30 cellular contexts compared by ENCODE assay signal in genomic region chr6:137214931-137215330, GRCh38. TPM values are rescaled to one million over a fixed set of nuclear protein-coding genes. Genes with fewer than 3 reads are reported as not detected.
DNase-seq lines count a peak whose midpoint lies in the region; ATAC-seq, FAIRE-seq and TF ChIP-seq lines count a peak whose summit lies in the region.
"Had no signal": no experiment of that assay in that cellular context is flagged by ENCODE, and none has a peak within 500 bp of the region (broad histone marks: within the 10 kb centered on the region; RNA-seq: fewer than 3 reads in every experiment).

No MANE protein-coding gene starts in this region.

- no peaks in the 10 kb centered on the region for H3K9me3 Mint-ChIP-seq in MCF 10A (ENCODE audit: unreplicated experiment)
- H3K9me3 Mint-ChIP-seq: activated naive CD4-positive, alpha-beta T cell treated with anti-CD3 and anti-CD28 coated beads, Interleukin-2, amount 50 U/mL, for 72 hours had no signal

- dilution Hi-C loops in keratinocyte (cut with MboI; ENCODE audit: extremely low pct_ligation_motif_present, low sequenced_read_pairs), result no loop called here

- in situ Hi-C loops in brain microvascular endothelial cell (cut with HindIII; ENCODE audit: low pct_ligation_motif_present, low sequenced_read_pairs), result no loop called here

- peaks cover 49% of the 10 kb centered on the region for H3K4me1 Mint-ChIP-seq in MCF 10A (ENCODE audit: insufficient read depth, unreplicated experiment)

- H3K4me3 ChIP-seq in heart right ventricle, result peak overlapping the region in 6 of 10 donors; percentile 16 to 85 (median 25)
- no peak overlapping the region for H3K4me3 ChIP-seq in keratinocyte (ENCODE audit: control insufficient read depth in 2 of 3, extremely low read depth in 1 of 3, insufficient read depth in 2 of 3, low read depth in 1 of 3, low read length in 3 of 3)
- H3K4me3 ChIP-seq in suprapubic skin, result peak overlapping the region; percentile 84
- no peak overlapping the region for H3K4me3 ChIP-seq in brain microvascular endothelial cell (ENCODE audit: low read depth, low read length)

- H3K9me1 ChIP-seq in keratinocyte (ENCODE audit: control insufficient read depth, extremely low read depth, insufficient read depth, low read length), result no peaks in the 10 kb centered on the region

- H3K27ac ChIP-seq in heart right ventricle, result peak overlapping the region in 7 of 10 donors; percentile 47 to 99 (median 98)
- H3K27ac ChIP-seq in keratinocyte (ENCODE audit: control insufficient read depth, insufficient read depth, low read length), result peak overlapping the region; percentile 92
- H3K27ac ChIP-seq in suprapubic skin, result peak overlapping the region; percentile 99
- H3K27ac ChIP-seq in brain microvascular endothelial cell, result no peak overlapping the region

- H3K27ac Mint-ChIP-seq in MCF 10A (ENCODE audit: low read depth, unreplicated experiment), result peak overlapping the region; percentile 83
- H3K27ac Mint-ChIP-seq: activated CD8-positive, alpha-beta memory T cell treated with anti-CD3 and anti-CD28 coated beads, Interleukin-2, amount 10 ng/mL, durations not matched to agents 7 days and 5 days; activated naive CD4-positive, alpha-beta T cell treated with anti-CD3 and anti-CD28 coated beads, Interleukin-2, amount 50 U/mL, for 72 hours; activated T-helper 1 cell treated with anti-CD3 and anti-CD28 coated beads, Interleukin-12 subunit alpha, Interleukin-12 subunit beta, Interleukin-2, Interleukin-4 antibody, amounts not matched to agents 30 ng/mL and 10 ng/mL and 1 ng/mL, durations not matched to agents 14 hours and 24 hours and 36 hours; mesothelial cell of epicardium; nephron progenitor cell had no signal

- peaks cover 61% of the 10 kb centered on the region for H3K36me3 Mint-ChIP-seq in MCF 10A (ENCODE audit: insufficient read depth, unreplicated experiment)

- intact Hi-C loops in heart right ventricle (cut with DNase I) (loop anchor here in 4 of 10 donors (5.0 to 10.0 kb wide), 5 partner anchors 47 to 487 kb away; no protein-coding TSS in a partner anchor), Right ventricle myocardium inferior (cut with DNase I) (loop anchor here (5.0 kb wide), 2 partner anchors 47 to 97 kb away; no protein-coding TSS in a partner anchor), MCF 10A (cut with micrococcal nuclease) (loop anchor here (5.0 kb wide), 3 partner anchors 47 to 97 kb away; no protein-coding TSS in a partner anchor)

- CTCF ChIA-PET in MCF 10A (lab: Yijun Ruan, JAX), result no interaction called here

- peaks cover 85% of the 10 kb centered on the region for H3K79me2 ChIP-seq in keratinocyte (ENCODE audit: control insufficient read depth, insufficient read depth, low read length)

- ATAC-seq in heart right ventricle (no peak), Right ventricle myocardium inferior (no peak), HG02970 (IDR thresholded peaks at IDR 0.05; ENCODE audit: low FRiP score, unreplicated experiment) (no peak)
- ATAC-seq: activated CD8-positive, alpha-beta memory T cell treated with anti-CD3 and anti-CD28 coated beads, Interleukin-2, amount 10 ng/mL, durations not matched to agents 7 days and 5 days; activated naive CD4-positive, alpha-beta T cell treated with anti-CD3 and anti-CD28 coated beads, Interleukin-2, amount 50 U/mL, for 72 hours; PC-3 had no signal

- no TSS peak for BruUV-seq in MCF 10A (replicated peaks; lab: Mats Ljungman, UMichigan)

- no peaks in the 10 kb centered on the region for H3K9me3 ChIP-seq in heart right ventricle
- H3K9me3 ChIP-seq in keratinocyte (ENCODE audit: control insufficient read depth, low read depth, low read length), result no peaks in the 10 kb centered on the region
- H3K9me3 ChIP-seq in suprapubic skin, result no peaks in the 10 kb centered on the region

- H3K4me2 ChIP-seq in keratinocyte (ENCODE audit: control insufficient read depth, extremely low read depth, insufficient read depth, low read depth, low read length), result peak overlapping the region; percentile 99

- peaks cover 3% of the 10 kb centered on the region for H4K20me1 ChIP-seq in keratinocyte (ENCODE audit: control insufficient read depth, extremely low read depth, insufficient read depth, low read length)

- H3K27me3 Mint-ChIP-seq in MCF 10A (ENCODE audit: insufficient read depth, unreplicated experiment), result no peaks in the 10 kb centered on the region
- H3K27me3 Mint-ChIP-seq: activated CD8-positive, alpha-beta memory T cell treated with anti-CD3 and anti-CD28 coated beads, Interleukin-2, amount 10 ng/mL, durations not matched to agents 7 days and 5 days had no signal

- no peaks in the 10 kb centered on the region for H3K27me3 ChIP-seq in heart right ventricle
- no peaks in the 10 kb centered on the region for H3K27me3 ChIP-seq in keratinocyte (ENCODE audit: control insufficient read depth, extremely low read depth, insufficient read depth, low read length)
- no peaks in the 10 kb centered on the region for H3K27me3 ChIP-seq in suprapubic skin
- H3K27me3 ChIP-seq in brain microvascular endothelial cell (replicated peaks), result no peaks in the 10 kb centered on the region
- H3K27me3 ChIP-seq: BLaER1 treated with 17β-estradiol and CSF1 and Interleukin-3, amounts not matched to agents 10 nM and 100 nM had no signal

- H3K36me3 ChIP-seq in heart right ventricle (peaks cover 0 to 12% (median 0%) of the 10 kb centered on the region in 9 donors), keratinocyte (ENCODE audit: control insufficient read depth in 2 of 2, extremely low read depth in 1 of 2, insufficient read depth in 2 of 2, low read length in 2 of 2) (peaks cover 0 to 12% of the 10 kb centered on the region in 2 experiments), suprapubic skin (no peaks in the 10 kb centered on the region), brain microvascular endothelial cell (replicated peaks) (no peaks in the 10 kb centered on the region)

- H3K9ac ChIP-seq in keratinocyte (ENCODE audit: control insufficient read depth, extremely low read depth, insufficient read depth, low read length), result no peak overlapping the region

- H3K4me1 ChIP-seq in heart right ventricle, result peaks cover 17 to 87% (median 81%) of the 10 kb centered on the region in 9 donors
- H3K4me1 ChIP-seq in keratinocyte (ENCODE audit: control insufficient read depth, extremely low read depth, insufficient read depth, low read length), result peaks cover 48% of the 10 kb centered on the region
- peaks cover 89% of the 10 kb centered on the region for H3K4me1 ChIP-seq in suprapubic skin

- POLR2A ChIA-PET in MCF 10A (lab: Yijun Ruan, JAX), result interaction anchor here (0.6 to 18.8 kb wide), 5 partner anchors 9 to 779 kb away, joined by 3 to 651 read pairs (median 5); no protein-coding TSS in a partner anchor

- DNase-seq in heart right ventricle (no peak), Right ventricle myocardium inferior (ENCODE audit: missing footprints) (no peak), MCF 10A (ENCODE audit: unreplicated experiment) (no peak), keratinocyte (ENCODE audit: low read depth, low spot score) (no peak), suprapubic skin (ENCODE audit: low spot score in 2 of 2) (no peak), brain microvascular endothelial cell (no peak)
- no peak for DNase-seq in stimulated activated CD4-positive, alpha-beta T cell treated with anti-CD3 and anti-CD28 coated beads, Interleukin-15, amount 100 ng/mL, for 24 hours
- DNase-seq: activated CD4-positive, alpha-beta T cell treated with anti-CD3 and anti-CD28 coated beads for 4 hours; activated CD8-positive, alpha-beta memory T cell treated with anti-CD3 and anti-CD28 coated beads, Interleukin-2, amount 10 ng/mL, durations not matched to agents 7 days and 5 days; Calu3; foreskin melanocyte; MM.1S; NCI-H146; NCI-H774; nephron progenitor cell; PC-3; small intestine; stimulated activated CD4-positive, alpha-beta T cell treated with anti-CD3 and anti-CD28 coated beads, Interleukin-4, amount 100 ng/mL, for 1 hour; T-helper 1 cell had no signal

- no peak for TF ChIP-seq POLR2A in suprapubic skin (IDR thresholded peaks at IDR 0.05)

- no peak overlapping the region for H2AFZ ChIP-seq in keratinocyte (ENCODE audit: control insufficient read depth, low read length)

- peak overlapping the region; percentile 91 for H3K4me3 Mint-ChIP-seq in MCF 10A (ENCODE audit: unreplicated experiment)
- H3K4me3 Mint-ChIP-seq: activated CD8-positive, alpha-beta memory T cell treated with anti-CD3 and anti-CD28 coated beads, Interleukin-2, amount 10 ng/mL, durations not matched to agents 7 days and 5 days; activated T-helper 1 cell treated with anti-CD3 and anti-CD28 coated beads, Interleukin-12 subunit alpha, Interleukin-12 subunit beta, Interleukin-2, Interleukin-4 antibody, amounts not matched to agents 30 ng/mL and 10 ng/mL and 1 ng/mL, durations not matched to agents 14 hours and 24 hours and 36 hours; mesothelial cell of epicardium; nephron progenitor cell had no signal

- no peak for TF ChIP-seq EP300 in suprapubic skin (IDR thresholded peaks at IDR 0.05)

- no peak for TF ChIP-seq CTCF in heart right ventricle (IDR thresholded peaks at IDR 0.05)
- TF ChIP-seq CTCF in MCF 10A (IDR thresholded peaks at IDR 0.05; ENCODE audit: unreplicated experiment), result no peak
- no peak for TF ChIP-seq CTCF in keratinocyte (optimal IDR thresholded peaks at IDR 0.05 in 1 of 3, IDR thresholded peaks at IDR 0.05 in 1 of 3, conservative IDR thresholded peaks at IDR 0.05 in 1 of 3; ENCODE audit: extremely low read depth in 1 of 3, insufficient read depth in 2 of 3, low read length in 3 of 3)
- no peak for TF ChIP-seq CTCF in suprapubic skin (IDR thresholded peaks at IDR 0.05)
- no peak for TF ChIP-seq CTCF in brain microvascular endothelial cell (IDR thresholded peaks at IDR 0.05; ENCODE audit: low read depth, low read length, missing control alignments)

- WGBS in heart right ventricle, 2 donors, result 70 to 80% methylated on average over 3 of the region's 3 CpGs
- WGBS in suprapubic skin, result 36% methylated on average over 3 of the region's 3 CpGs

- FAIRE-seq in keratinocyte (lab: Jason Lieb, UNC), result no peak
- FAIRE-seq: endothelial cell of umbilical vein, GM18507, small intestine, urothelium cell line had no signal

RNA-seq across cellular contexts. Expression of gene IFNGR1, which starts 4.3 kb away (rescaled TPM):
- total RNA-seq in heart right ventricle (100 to 1,000 TPM in 3 of 10 donors, 10 to 100 TPM in 7; 55.8 to 132 (median 78.7) TPM), Right ventricle myocardium inferior (103 TPM), MCF 10A (2022) (57.9 and 58.4 TPM in 2 replicates), suprapubic skin (10 to 100 TPM; 77.8 to 91.5 (median 84.3) TPM)
- polyA plus RNA-seq in heart right ventricle (100 to 1,000 TPM in 1 of 2 donors, 10 to 100 TPM in 1; 66.1 to 121 TPM), keratinocyte (54.8 to 150 TPM (median 109 TPM) in 3 replicates)
- polyA plus RNA-seq in keratinocyte (2011; ENCODE audit: low read depth), result 181 TPM
- 29.1 and 70.4 TPM in 2 replicates for polyA plus RNA-seq in keratinocyte (2011; cell fraction: cytosol; rRNA removed)
- polyA plus RNA-seq in keratinocyte (2011; cell fraction: nucleus; rRNA removed), result 152 and 195 TPM in 2 replicates
- polyA plus RNA-seq in keratinocyte (2012; ENCODE audit: low replicate concordance), result 55.4 and 136 TPM in 2 replicates
- 25.6 to 52.1 TPM (median 50.6 TPM) in 3 replicates for polyA minus RNA-seq in keratinocyte
- polyA minus RNA-seq in keratinocyte (2011; cell fraction: cytosol; rRNA and poly(A)+ RNA removed), result 49.1 TPM
- 150 and 198 TPM in 2 replicates for polyA minus RNA-seq in keratinocyte (2011; cell fraction: nucleus; rRNA and poly(A)+ RNA removed)

RNA-seq across cellular contexts. Expression of gene IL22RA2, which starts 41.5 kb away (rescaled TPM):
- total RNA-seq in heart right ventricle, result under 1 TPM in 1 of 10 donors, not detected in 9; 0.12 TPM
- polyA plus RNA-seq in heart right ventricle, result not detected
- not detected for total RNA-seq in Right ventricle myocardium inferior
- not detected in 2 replicates for total RNA-seq in MCF 10A (2022)
- polyA plus RNA-seq in keratinocyte, result 0.01 to 0.03 TPM in 2 of 3 replicates, not detected in the other
- not detected for polyA plus RNA-seq in keratinocyte (2011; ENCODE audit: low read depth)
- not detected in 2 replicates for polyA plus RNA-seq in keratinocyte (2011; cell fraction: cytosol; rRNA removed)
- not detected in 2 replicates for polyA plus RNA-seq in keratinocyte (2011; cell fraction: nucleus; rRNA removed)
- polyA plus RNA-seq in keratinocyte (2012; ENCODE audit: low replicate concordance), result not detected in 2 replicates
- not detected in 3 replicates for polyA minus RNA-seq in keratinocyte
- not detected for polyA minus RNA-seq in keratinocyte (2011; cell fraction: cytosol; rRNA and poly(A)+ RNA removed)
- not detected in 2 replicates for polyA minus RNA-seq in keratinocyte (2011; cell fraction: nucleus; rRNA and poly(A)+ RNA removed)
- under 1 TPM in 2 of 4 donors, not detected in 2; 0.26 to 0.56 TPM for total RNA-seq in suprapubic skin
- total RNA-seq: A172; activated CD8-positive, alpha-beta memory T cell treated with anti-CD3 and anti-CD28 coated beads, Interleukin-2, amount 10 ng/mL, durations not matched to agents 7 days and 5 days; activated naive CD4-positive, alpha-beta T cell treated with anti-CD3 and anti-CD28 coated beads, Interleukin-2, amount 50 U/mL, for 72 hours; activated T-helper 1 cell treated with anti-CD3 and anti-CD28 coated beads, Interleukin-12 subunit alpha, Interleukin-12 subunit beta, Interleukin-2, Interleukin-4 antibody, amounts not matched to agents 30 ng/mL and 10 ng/mL and 1 ng/mL, durations not matched to agents 14 hours and 24 hours and 36 hours; Calu3; endothelial cell of umbilical vein; kidney epithelial cell; mesothelial cell of epicardium; PC-3; posterior vena cava had no signal
- polyA plus RNA-seq: endothelial cell of umbilical vein had no signal

Comparison
In these comparisons a context has a peak if more than half of its experiments do, and no peak if none do; other contexts are left out.
1. H3K4me3 ChIP-seq: peak in heart right ventricle (6 of 10) and suprapubic skin (single experiment); none in keratinocyte (0 of 3) and brain microvascular endothelial cell (single experiment).